ENCODE assay signal across 10 cellular contexts in the genomic region with DNA sequence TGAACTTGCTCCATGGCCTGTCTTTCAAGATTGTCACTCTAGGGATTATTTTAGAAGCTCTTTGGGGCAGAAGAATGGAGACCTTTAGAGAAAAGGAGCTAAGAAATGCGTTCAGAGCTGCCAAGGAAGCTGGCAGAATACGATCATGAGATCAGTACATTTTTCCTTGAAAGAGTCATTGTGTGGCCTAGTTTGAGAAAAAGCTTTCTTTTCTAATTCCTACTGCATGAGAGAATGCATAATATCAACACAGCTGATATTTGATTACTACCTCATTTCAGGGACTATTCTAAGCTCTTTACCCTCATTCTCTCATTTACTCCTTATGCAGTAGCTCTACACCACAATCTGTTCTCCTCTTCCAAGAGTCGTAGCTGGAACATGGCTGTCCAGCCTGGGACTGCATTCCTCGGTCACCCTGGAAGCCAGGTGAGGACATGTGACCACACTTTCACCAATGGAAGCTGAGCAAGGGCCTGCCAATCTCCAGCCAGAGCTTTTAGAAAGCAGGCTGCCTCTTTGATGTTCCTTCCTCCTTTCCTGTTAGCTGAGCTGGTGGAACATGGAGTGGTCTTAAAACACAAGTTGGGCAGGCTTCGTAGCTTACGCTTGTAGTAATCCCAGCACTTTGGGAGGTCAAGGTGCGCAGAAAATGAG.
DNase-seq lines count a peak whose midpoint lies in the region; ATAC-seq, FAIRE-seq and TF ChIP-seq lines count a peak whose summit lies in the region.
"Had no signal": no experiment of that assay in that cellular context is flagged by ENCODE, and none has a peak within 500 bp of the region (broad histone marks: within the 10 kb centered on the region; RNA-seq: fewer than 3 reads in every experiment).

No MANE protein-coding gene starts in this region.

- BruUV-seq in IMR-90 (replicated peaks; lab: Mats Ljungman, UMichigan): no TSS peak

- FAIRE-seq in H1 (lab: Jason Lieb, UNC): no peak

- H3K4me1 ChIP-seq in IMR-90 (ENCODE audit: control insufficient read depth, insufficient read depth, low read length) (peaks cover 17% of the 10 kb centered on the region), H1 (replicated peaks in 1 of 4; ENCODE audit: control insufficient read depth in 3 of 4, insufficient read depth in 4 of 4, low read length in 3 of 4) (peaks cover 0 to 4% (median 1%) of the 10 kb centered on the region in 4 experiments; a peak in 2 of 7 replicates), mesenchymal stem cell (ENCODE audit: control insufficient read depth, insufficient read depth, low read depth, low read length) (peaks cover 12% of the 10 kb centered on the region)

- H2AK9ac ChIP-seq in IMR-90 (replicated peaks; ENCODE audit: low read depth, low read length, poor library complexity): peak overlapping the region; percentile 65

- DNase-seq in AG04449 (ENCODE audit: low read depth, low spot score) (peak; percentile 76), IMR-90 (peak; percentile 94), H1 (ENCODE audit: low read depth in 1 of 2, low spot score in 2 of 2) (no peak), mesenchymal stem cell (peak; percentile 58), natural killer cell (no peak), cortex of kidney (lab: John Stamatoyannopoulos, UW) (no peak)
- DNase-seq: activated CD8-positive, alpha-beta T cell treated with anti-CD3 and anti-CD28 coated beads for 36 hours had no signal

- H3K27me3 Mint-ChIP-seq in natural killer cell (ENCODE audit: low read depth in 2 of 2): peaks cover 6 to 35% of the 10 kb centered on the region in 2 donors

- H3K4me3 ChIP-seq in AG04449 (ENCODE audit: low read depth, low read length) (no peak overlapping the region), IMR-90 (ENCODE audit: insufficient read depth, low read depth, low read length) (no peak overlapping the region), H1 (ENCODE audit: extremely low read depth in 1 of 4, insufficient read depth in 2 of 4, low read depth in 3 of 4, low read length in 4 of 4) (no peak overlapping the region), mesenchymal stem cell (ENCODE audit: insufficient read depth in 1 of 2, low read depth in 1 of 2, low read length in 2 of 2) (peak overlapping the region in 1 of 2 experiments; percentile 6)

- H3K4me1 Mint-ChIP-seq in natural killer cell: no peaks in the 10 kb centered on the region

- H3K79me2 ChIP-seq in H1 (ENCODE audit: control insufficient read depth in 1 of 2, insufficient read depth in 2 of 2, low read length in 2 of 2): no peaks in the 10 kb centered on the region

- no peak overlapping the region for H3K27ac Mint-ChIP-seq in natural killer cell
- H3K27ac Mint-ChIP-seq: activated CD8-positive, alpha-beta T cell treated with anti-CD3 and anti-CD28 coated beads for 36 hours; natural killer cell treated with Interleukin-12 subunit alpha and Interleukin-12 subunit beta and Interleukin-15 and Interleukin-18, amount 100 ng/mL, for 72 hours had no signal

- H3K18ac ChIP-seq in IMR-90 (ENCODE audit: low read depth, low read length): peak overlapping the region; percentile 95
- no peak overlapping the region for H3K18ac ChIP-seq in H1 (ENCODE audit: extremely low read depth, low read length)
- H3K18ac ChIP-seq in mesenchymal stem cell (ENCODE audit: low read depth in 1 of 2, low read length in 2 of 2): no peak overlapping the region

- intact Hi-C loops in IMR-90 (cut with micrococcal nuclease): loop anchor here (1.0 kb wide), 2 partner anchors 100 to 154 kb away; a partner anchor contains a TSS
- intact Hi-C loops in natural killer cell (cut with micrococcal nuclease): no loop called here

- H3K23me2 ChIP-seq in H1 (ENCODE audit: low read depth, low read length): no peaks in the 10 kb centered on the region

- peak overlapping the region; percentile 41; the same call in 1 of the 2 replicates for H3K9ac ChIP-seq in IMR-90 (ENCODE audit: low read depth, low read length)
- H3K9ac ChIP-seq in H1 (replicated peaks in 1 of 4; ENCODE audit: extremely low read depth in 1 of 4, low read depth in 3 of 4, low read length in 3 of 4): no peak overlapping the region
- H3K9ac ChIP-seq in mesenchymal stem cell (ENCODE audit: low read length): peak overlapping the region; percentile 59

- dilution Hi-C loops in IMR-90 (cut with HindIII; ENCODE audit: low sequenced_read_pairs, unreplicated experiment): no loop called here

- H3K4ac ChIP-seq in IMR-90 (ENCODE audit: low read depth, low read length): peak overlapping the region; percentile 86
- no peak overlapping the region for H3K4ac ChIP-seq in H1 (replicated peaks; ENCODE audit: insufficient read length, low read depth, low read length)
- H3K4ac ChIP-seq in mesenchymal stem cell (ENCODE audit: low read depth in 1 of 2, low read length in 2 of 2): no peak overlapping the region

- H3K9me3 Mint-ChIP-seq in natural killer cell: no peaks in the 10 kb centered on the region
- H3K9me3 Mint-ChIP-seq: activated CD8-positive, alpha-beta T cell treated with anti-CD3 and anti-CD28 coated beads for 36 hours; natural killer cell treated with Interleukin-12 subunit alpha and Interleukin-12 subunit beta and Interleukin-15 and Interleukin-18, amount 100 ng/mL, for 72 hours had no signal

- no peaks in the 10 kb centered on the region for H3K36me3 Mint-ChIP-seq in natural killer cell
- H3K36me3 Mint-ChIP-seq: natural killer cell treated with Interleukin-12 subunit alpha and Interleukin-12 subunit beta and Interleukin-15 and Interleukin-18, amount 100 ng/mL, for 72 hours had no signal

- H2AK5ac ChIP-seq in IMR-90 (ENCODE audit: low read depth, low read length): peak overlapping the region; percentile 86; the same call in 1 of the 2 replicates
- H2AK5ac ChIP-seq in H1 (ENCODE audit: low read depth, low read length): no peak overlapping the region
- no peak overlapping the region for H2AK5ac ChIP-seq in mesenchymal stem cell (ENCODE audit: low read length, severe bottlenecking)

- peak overlapping the region; percentile 77 for H2AFZ ChIP-seq in IMR-90 (replicated peaks; ENCODE audit: low read length, poor library complexity)
- peak overlapping the region; percentile 33; the same call in 1 of the 2 replicates for H2AFZ ChIP-seq in H1 (ENCODE audit: low read length)
- H2AFZ ChIP-seq in mesenchymal stem cell (ENCODE audit: low read depth, low read length): no peak overlapping the region

- H2BK120ac ChIP-seq in IMR-90 (ENCODE audit: low read depth, low read length): peak overlapping the region; percentile 92
- no peak overlapping the region for H2BK120ac ChIP-seq in H1 (replicated peaks; ENCODE audit: low read depth, low read length)
- H2BK120ac ChIP-seq in mesenchymal stem cell (ENCODE audit: low read depth, low read length): no peak overlapping the region

- in situ Hi-C loops in IMR-90 (cut with MboI; ENCODE audit: low sequenced_read_pairs): no loop called here

- H3K27ac ChIP-seq in IMR-90 (ENCODE audit: insufficient read depth, low read length): peak overlapping the region; percentile 94
- no peak overlapping the region for H3K27ac ChIP-seq in H1 (ENCODE audit: low read depth, low read length)
- H3K27ac ChIP-seq in mesenchymal stem cell (ENCODE audit: low read length, poor library complexity, severe bottlenecking): peak overlapping the region; percentile 93

- H2BK12ac ChIP-seq in H1 (ENCODE audit: low read depth, low read length) (no peak overlapping the region), mesenchymal stem cell (ENCODE audit: low read length in 2 of 2) (no peak overlapping the region)

- peak overlapping the region; percentile 87 for H4K5ac ChIP-seq in IMR-90 (ENCODE audit: low read depth, low read length)
- no peak overlapping the region for H4K5ac ChIP-seq in H1 (ENCODE audit: insufficient read length, low read depth, low read length)

- peaks cover 11% of the 10 kb centered on the region; the same call in 1 of the 2 replicates for H3K9me1 ChIP-seq in IMR-90 (ENCODE audit: insufficient read depth, low read length)

- H3K36me3 ChIP-seq in IMR-90 (ENCODE audit: control insufficient read depth, insufficient read depth, low read length): no peaks in the 10 kb centered on the region
- no peaks in the 10 kb centered on the region for H3K36me3 ChIP-seq in H1 (ENCODE audit: control insufficient read depth in 2 of 4, insufficient read depth in 4 of 4, low read length in 3 of 4)
- no peaks in the 10 kb centered on the region for H3K36me3 ChIP-seq in mesenchymal stem cell (ENCODE audit: control insufficient read depth in 1 of 2, insufficient read depth in 2 of 2, low read depth in 1 of 2, low read length in 2 of 2)

- 100% methylated on average over 1 of the region's 7 CpGs; no CpG with 5 or more reads in 1 of the 2 experiments for WGBS in IMR-90 (ENCODE audit: extremely low coverage in 2 of 2, insufficient read length in 1 of 2), 2 experiments
- WGBS in H1 (ENCODE audit: extremely low coverage in 1 of 2, insufficient coverage in 1 of 2, insufficient read length in 1 of 2, insufficient replicate concordance in 2 of 2, low coverage in 1 of 2, low lambda C conversion rate in 2 of 2, missing lambda C conversion rate in 1 of 2), 2 experiments: 92% methylated on average over 7 of the region's 7 CpGs; no CpG with 5 or more reads in 1 of the 2 experiments
- 90% methylated on average over 6 of the region's 7 CpGs for WGBS in mesenchymal stem cell

- TF ChIP-seq POLR2A in IMR-90 (IDR thresholded peaks at IDR 0.05; ENCODE audit: low read depth, low read length) (no peak), H1 (IDR thresholded peaks at IDR 0.05; ENCODE audit: control extremely low read depth in 1 of 2, low read depth in 2 of 2, low read length in 2 of 2) (no peak)

- ATAC-seq in IMR-90 (ENCODE audit: low read depth): peak; percentile 92
- ATAC-seq in HG03354 (IDR thresholded peaks at IDR 0.05; ENCODE audit: poor library complexity, severe bottlenecking, unreplicated experiment): no peak
- ATAC-seq in GM18867 (IDR thresholded peaks at IDR 0.05; ENCODE audit: unreplicated experiment): no peak
- ATAC-seq in natural killer cell: no peak
- ATAC-seq: activated CD8-positive, alpha-beta T cell treated with anti-CD3 and anti-CD28 coated beads for 36 hours; natural killer cell treated with Interleukin-12 subunit alpha and Interleukin-12 subunit beta and Interleukin-15 and Interleukin-18, amount 100 ng/mL, for 72 hours had no signal

- peak overlapping the region; percentile 67 for H4K91ac ChIP-seq in IMR-90 (ENCODE audit: insufficient read depth, low read depth, low read length)
- H4K91ac ChIP-seq in H1 (replicated peaks; ENCODE audit: insufficient read length, low read length): no peak overlapping the region
- H4K91ac ChIP-seq in mesenchymal stem cell (ENCODE audit: low read length): no peak overlapping the region

- CTCF ChIA-PET in AG04449 (lab: Yijun Ruan, JAX) (interaction anchor here (0.7 to 1.7 kb wide), 5 partner anchors 26 to 280 kb away, joined by 3 to 4 read pairs (median 4); no protein-coding TSS in a partner anchor), IMR-90 (lab: Yijun Ruan, JAX) (interaction anchor here (0.7 to 1.7 kb wide), 2 partner anchors 9 to 427 kb away, joined by 3 to 5 read pairs; no protein-coding TSS in a partner anchor), H1 (lab: Charles Lee; ENCODE audit: partially characterized antibody) (interaction anchor here (0.6 to 2.2 kb wide), 10 partner anchors 8 to 1915 kb away, joined by 3 to 11 read pairs (median 3); no protein-coding TSS in a partner anchor)

- POLR2A ChIA-PET in AG04449 (lab: Yijun Ruan, JAX) (interaction anchor here (0.6 to 1.0 kb wide), 3 partner anchors 48 to 305 kb away, joined by 3 read pairs; no protein-coding TSS in a partner anchor), IMR-90 (lab: Charles Lee; ENCODE audit: unreplicated experiment) (no interaction called here), H1 (lab: Charles Lee; ENCODE audit: partially characterized antibody) (no interaction called here)

- H2BK20ac ChIP-seq in IMR-90 (ENCODE audit: low read depth, low read length): peak overlapping the region; percentile 79
- no peak overlapping the region for H2BK20ac ChIP-seq in H1 (ENCODE audit: low read length)

- H2BK5ac ChIP-seq in IMR-90 (ENCODE audit: low read depth, low read length, poor library complexity, severe bottlenecking) (peak overlapping the region; percentile 84), H1 (ENCODE audit: low read depth, low read length) (no peak overlapping the region), mesenchymal stem cell (ENCODE audit: low read depth, low read length, poor library complexity, severe bottlenecking) (peak overlapping the region; percentile 81)

- H3K79me1 ChIP-seq in IMR-90 (ENCODE audit: low read depth in 1 of 2, low read length in 2 of 2): no peaks in the 10 kb centered on the region
- H3K79me1 ChIP-seq in H1 (ENCODE audit: low read depth, low read length): no peaks in the 10 kb centered on the region
- H3K79me1 ChIP-seq in mesenchymal stem cell (replicated peaks; ENCODE audit: low read length, poor library complexity, severe bottlenecking): no peaks in the 10 kb centered on the region

- TF ChIP-seq CTCF in AG04449 (IDR thresholded peaks at IDR 0.05; ENCODE audit: insufficient read depth, low read length, missing control alignments) (no peak), IMR-90 (conservative IDR thresholded peaks at IDR 0.05; ENCODE audit: low read depth, low read length) (no peak), H1 (IDR thresholded peaks at IDR 0.05; ENCODE audit: control extremely low read depth in 1 of 3, insufficient read depth in 1 of 3, low read depth in 1 of 3, low read length in 3 of 3) (no peak), natural killer cell (IDR thresholded peaks at IDR 0.05) (no peak)

- peak overlapping the region; percentile 61 to 80; a peak in 3 of 4 replicates for H4K8ac ChIP-seq in IMR-90 (ENCODE audit: low read depth in 2 of 2, low read length in 2 of 2)
- no peak overlapping the region for H4K8ac ChIP-seq in H1 (ENCODE audit: extremely low read depth, insufficient read depth, low read length)
- no peak overlapping the region for H4K8ac ChIP-seq in mesenchymal stem cell (ENCODE audit: low read length)

- peak overlapping the region; percentile 73; the same call in 2 of the 3 replicates for H2BK15ac ChIP-seq in IMR-90 (ENCODE audit: low read depth, low read length)
- no peak overlapping the region for H2BK15ac ChIP-seq in H1 (ENCODE audit: low read length)
- H2BK15ac ChIP-seq in mesenchymal stem cell (ENCODE audit: low read depth, poor library complexity, severe bottlenecking): no peak overlapping the region

- H3K27me3 ChIP-seq in IMR-90 (ENCODE audit: control insufficient read depth, insufficient read depth, low read length) (peaks cover 6% of the 10 kb centered on the region; the same call in 1 of the 2 replicates), H1 (replicated peaks in 1 of 4; ENCODE audit: control insufficient read depth in 3 of 4, extremely low read depth in 1 of 4, insufficient read depth in 3 of 4, low read length in 3 of 4) (no peaks in the 10 kb centered on the region), mesenchymal stem cell (ENCODE audit: control insufficient read depth in 1 of 2, insufficient read depth in 1 of 2, low read length in 2 of 2) (no peaks in the 10 kb centered on the region)

- H3K56ac ChIP-seq in IMR-90 (ENCODE audit: extremely low read depth, insufficient read depth, low read length) (no peak overlapping the region), H1 (replicated peaks; ENCODE audit: insufficient read length, low read depth, low read length) (no peak overlapping the region)

- TF ChIP-seq EP300 in H1 (IDR thresholded peaks at IDR 0.05; ENCODE audit: borderline replicate concordance in 1 of 2, low read depth in 2 of 2, low read length in 2 of 2): no peak

- H3K9me3 ChIP-seq in IMR-90 (ENCODE audit: control insufficient read depth, insufficient read depth, low read length) (no peaks in the 10 kb centered on the region), H1 (ENCODE audit: insufficient read depth in 2 of 2, low read depth in 1 of 2, low read length in 1 of 2) (no peaks in the 10 kb centered on the region), mesenchymal stem cell (ENCODE audit: control insufficient read depth, low read length) (no peaks in the 10 kb centered on the region)

- no peaks in the 10 kb centered on the region for H4K20me1 ChIP-seq in IMR-90 (ENCODE audit: insufficient read depth, low read length)
- H4K20me1 ChIP-seq in H1 (replicated peaks in 1 of 2; ENCODE audit: control insufficient read depth in 1 of 2, insufficient read depth in 2 of 2, low read length in 2 of 2): no peaks in the 10 kb centered on the region

- H3K14ac ChIP-seq in IMR-90 (replicated peaks; ENCODE audit: low read depth, low read length) (peak overlapping the region; percentile 78), H1 (ENCODE audit: insufficient read length) (no peak overlapping the region), mesenchymal stem cell (ENCODE audit: low read length in 2 of 2) (no peak overlapping the region)

- peak overlapping the region; percentile 72 for H3K4me2 ChIP-seq in IMR-90 (ENCODE audit: low read depth, low read length)
- no peak overlapping the region for H3K4me2 ChIP-seq in H1 (ENCODE audit: insufficient read depth in 1 of 2, low read depth in 2 of 2, low read length in 2 of 2)
- H3K4me2 ChIP-seq in mesenchymal stem cell (ENCODE audit: low read length, poor library complexity, severe bottlenecking): no peak overlapping the region

- peak overlapping the region; percentile 82 for H3K23ac ChIP-seq in IMR-90 (ENCODE audit: low read depth, low read length)
- no peak overlapping the region for H3K23ac ChIP-seq in H1 (ENCODE audit: insufficient read length)
- no peak overlapping the region for H3K23ac ChIP-seq in mesenchymal stem cell (ENCODE audit: low read length in 2 of 2)

- TF ChIP-seq RAD21 in IMR-90 (IDR thresholded peaks at IDR 0.05; ENCODE audit: low read length): 0 out of 2 replicates have a peak, but pooled peaks have one; percentile 15
- no peak for TF ChIP-seq RAD21 in H1 (IDR thresholded peaks at IDR 0.05 in 1 of 2, conservative IDR thresholded peaks at IDR 0.05 in 1 of 2; ENCODE audit: low read depth in 2 of 2, low read length in 2 of 2)

- no peak overlapping the region for H3K4me3 Mint-ChIP-seq in natural killer cell
- H3K4me3 Mint-ChIP-seq: activated CD8-positive, alpha-beta T cell treated with anti-CD3 and anti-CD28 coated beads for 36 hours; natural killer cell treated with Interleukin-12 subunit alpha and Interleukin-12 subunit beta and Interleukin-15 and Interleukin-18, amount 100 ng/mL, for 72 hours had no signal

Comparison
In these comparisons a context has a peak if more than half of its experiments do, and no peak if none do; other contexts are left out.
1. DNase-seq: peak in AG04449 (single experiment), IMR-90 (single experiment) and mesenchymal stem cell (single experiment); none in H1 (0 of 2), natural killer cell (single experiment) and cortex of kidney (single experiment).
2. H3K9ac ChIP-seq: peak in IMR-90 (single experiment) and mesenchymal stem cell (single experiment); none in H1 (0 of 4).
3. H4K8ac ChIP-seq: peak in IMR-90 (2 of 2); none in H1 (single experiment) and mesenchymal stem cell (single experiment).